ENCODE assay signal across 14 cellular contexts in genomic region chr5:61298580-61298979, GRCh38. TPM values are rescaled to one million over a fixed set of nuclear protein-coding genes. Genes with fewer than 3 reads are reported as not detected.
DNase-seq lines count a peak whose midpoint lies in the region; ATAC-seq and TF ChIP-seq lines count a peak whose summit lies in the region.
"Had no signal": no experiment of that assay in that cellular context is flagged by ENCODE, and none has a peak within 500 bp of the region (broad histone marks: within the 10 kb centered on the region; RNA-seq: fewer than 3 reads in every experiment).

No MANE protein-coding gene starts in this region.

- no peaks in the 10 kb centered on the region for H3K36me3 ChIP-seq in GM23338 (ENCODE audit: insufficient read depth)
- H3K36me3 ChIP-seq in endodermal cell (ENCODE audit: control insufficient read depth, insufficient read depth, low read length), result no peaks in the 10 kb centered on the region
- no peaks in the 10 kb centered on the region for H3K36me3 ChIP-seq in ascending aorta
- H3K36me3 ChIP-seq in Peyer's patch, result no peaks in the 10 kb centered on the region
- no peaks in the 10 kb centered on the region for H3K36me3 ChIP-seq in thyroid gland
- H3K36me3 ChIP-seq: BE2C had no signal

- WGBS in endodermal cell (ENCODE audit: insufficient coverage in 1 of 2, insufficient read length in 1 of 2), 2 experiments, result 74 to 82% methylated on average over 6 of the region's 6 CpGs
- 79 to 84% methylated on average over 6 of the region's 6 CpGs for WGBS in thyroid gland, 2 donors

- no peak overlapping the region for H3K27ac ChIP-seq in GM23338 (ENCODE audit: low read depth)
- no peak overlapping the region for H3K27ac ChIP-seq in endodermal cell (ENCODE audit: low read depth, low read length)
- H3K27ac ChIP-seq in ascending aorta, result no peak overlapping the region
- H3K27ac ChIP-seq in Peyer's patch, result no peak overlapping the region
- peak overlapping the region in 1 of 3 donors; percentile 73 for H3K27ac ChIP-seq in thyroid gland

- H3K4me2 ChIP-seq in GM23338, result no peak overlapping the region

- no peaks in the 10 kb centered on the region for H3K27me3 Mint-ChIP-seq in GM23338 (ENCODE audit: insufficient read depth, low read depth, poor library complexity)
- H3K27me3 Mint-ChIP-seq in endodermal cell (ENCODE audit: insufficient read depth), result peaks cover 50% of the 10 kb centered on the region
- H3K27me3 Mint-ChIP-seq in osteocyte (ENCODE audit: unreplicated experiment), result no peaks in the 10 kb centered on the region
- H3K27me3 Mint-ChIP-seq: stimulated activated memory B cell treated with anti-CD40 and anti-IgM and Interleukin-4, amounts not matched to agents 10 μg/mL and 1 μg/mL and 100 μg/mL, for 72 hours had no signal

- DNase-seq in GM23338 (ENCODE audit: low spot score) (no peak), RKO (ENCODE audit: low spot score) (peak; percentile 47), endodermal cell (peak; percentile 44), osteocyte (ENCODE audit: extremely low spot score, unreplicated experiment) (no peak), ascending aorta (ENCODE audit: low spot score in 2 of 2) (no peak), Peyer's patch (no peak), thyroid gland (no peak)
- no peak for DNase-seq in activated CD8-positive, alpha-beta memory T cell treated with anti-CD3 and anti-CD28 coated beads for 24 hours
- DNase-seq: activated gamma-delta T cell treated with Interleukin-2 at 50 U/mL for 16 hours, BE2C, DND-41, GOT3, nucleus accumbens had no signal

- H3K27ac Mint-ChIP-seq in GM23338 (no peak overlapping the region), endodermal cell (no peak overlapping the region), osteocyte (ENCODE audit: unreplicated experiment) (peak overlapping the region; percentile 5)
- H3K27ac Mint-ChIP-seq: stimulated activated memory B cell treated with anti-CD40 and anti-IgM and Interleukin-4, amounts not matched to agents 10 μg/mL and 1 μg/mL and 100 μg/mL, for 72 hours had no signal

- H3K36me3 Mint-ChIP-seq in GM23338 (ENCODE audit: low read depth) (no peaks in the 10 kb centered on the region), endodermal cell (ENCODE audit: low read depth) (no peaks in the 10 kb centered on the region), osteocyte (ENCODE audit: unreplicated experiment) (no peaks in the 10 kb centered on the region)
- H3K36me3 Mint-ChIP-seq: stimulated activated memory B cell treated with anti-CD40 and anti-IgM and Interleukin-4, amounts not matched to agents 10 μg/mL and 1 μg/mL and 100 μg/mL, for 72 hours had no signal

- H3K79me2 ChIP-seq in GM23338 (replicated peaks; ENCODE audit: insufficient read depth), result no peaks in the 10 kb centered on the region

- TF ChIP-seq CTCF in GM23338 (conservative IDR thresholded peaks at IDR 0.05; ENCODE audit: low read depth in 2 of 2) (no peak), endodermal cell (conservative IDR thresholded peaks at IDR 0.05) (no peak), osteocyte (IDR thresholded peaks at IDR 0.05) (no peak), ascending aorta (IDR thresholded peaks at IDR 0.05) (no peak), Peyer's patch (IDR thresholded peaks at IDR 0.05) (no peak), thyroid gland (IDR thresholded peaks at IDR 0.05) (no peak)

- H3K27me3 ChIP-seq in GM23338 (ENCODE audit: insufficient read depth) (no peaks in the 10 kb centered on the region), endodermal cell (ENCODE audit: control insufficient read depth, insufficient read depth, low read length, poor library complexity, severe bottlenecking) (peaks cover 56% of the 10 kb centered on the region), ascending aorta (no peaks in the 10 kb centered on the region), Peyer's patch (no peaks in the 10 kb centered on the region), thyroid gland (no peaks in the 10 kb centered on the region)
- H3K27me3 ChIP-seq: BE2C had no signal

- H4K20me1 ChIP-seq in GM23338 (replicated peaks; ENCODE audit: insufficient read depth), result no peaks in the 10 kb centered on the region

- H3F3A ChIP-seq in GM23338 (replicated peaks; ENCODE audit: low read depth), result no peaks in the 10 kb centered on the region

- H2AFZ ChIP-seq in GM23338, result peak overlapping the region; percentile 66

- H3K9me3 ChIP-seq in endodermal cell (ENCODE audit: control insufficient read depth, low read length), result no peaks in the 10 kb centered on the region
- no peaks in the 10 kb centered on the region for H3K9me3 ChIP-seq in ascending aorta
- H3K9me3 ChIP-seq in Peyer's patch, result no peaks in the 10 kb centered on the region
- no peaks in the 10 kb centered on the region for H3K9me3 ChIP-seq in thyroid gland
- H3K9me3 ChIP-seq: BE2C had no signal

- intact Hi-C loops in ascending aorta (cut with DNase I), result no loop called here
- intact Hi-C loops in thyroid gland (cut with DNase I), result no loop called here

- no peak for ATAC-seq in GM23338
- ATAC-seq: stimulated activated memory B cell treated with anti-CD40 and anti-IgM and Interleukin-4, amounts not matched to agents 10 μg/mL and 1 μg/mL and 100 μg/mL, for 72 hours had no signal

- TF ChIP-seq POLR2A in Peyer's patch (IDR thresholded peaks at IDR 0.05), result no peak
- no peak for TF ChIP-seq POLR2A in thyroid gland (IDR thresholded peaks at IDR 0.05)

- H3K9me3 Mint-ChIP-seq in GM23338 (no peaks in the 10 kb centered on the region), endodermal cell (no peaks in the 10 kb centered on the region), osteocyte (ENCODE audit: unreplicated experiment) (peaks cover 3% of the 10 kb centered on the region)
- H3K9me3 Mint-ChIP-seq: stimulated activated memory B cell treated with anti-CD40 and anti-IgM and Interleukin-4, amounts not matched to agents 10 μg/mL and 1 μg/mL and 100 μg/mL, for 72 hours had no signal

- H3K4me1 ChIP-seq in GM23338 (ENCODE audit: insufficient read depth) (peaks cover 11% of the 10 kb centered on the region), endodermal cell (ENCODE audit: control insufficient read depth, insufficient read depth, low read length) (peaks cover 17% of the 10 kb centered on the region), ascending aorta (peaks cover 0 to 17% of the 10 kb centered on the region in 2 donors), Peyer's patch (peaks cover 0 to 13% (median 0%) of the 10 kb centered on the region in 4 donors), thyroid gland (peaks cover 33 to 37% of the 10 kb centered on the region in 2 donors)
- H3K4me1 ChIP-seq: BE2C had no signal

- no peak overlapping the region for H3K4me3 Mint-ChIP-seq in GM23338
- H3K4me3 Mint-ChIP-seq in endodermal cell, result no peak overlapping the region
- H3K4me3 Mint-ChIP-seq in osteocyte (ENCODE audit: unreplicated experiment), result no peak overlapping the region
- H3K4me3 Mint-ChIP-seq: stimulated activated memory B cell treated with anti-CD40 and anti-IgM and Interleukin-4, amounts not matched to agents 10 μg/mL and 1 μg/mL and 100 μg/mL, for 72 hours had no signal

- H3K4me1 Mint-ChIP-seq in GM23338, result peaks cover 19% of the 10 kb centered on the region
- peaks cover 33% of the 10 kb centered on the region for H3K4me1 Mint-ChIP-seq in endodermal cell
- H3K4me1 Mint-ChIP-seq in osteocyte (ENCODE audit: unreplicated experiment), result peaks cover 57% of the 10 kb centered on the region

- H3K4me3 ChIP-seq in GM23338 (no peak overlapping the region), endodermal cell (ENCODE audit: low read length) (no peak overlapping the region), ascending aorta (no peak overlapping the region), Peyer's patch (no peak overlapping the region), thyroid gland (replicated peaks in 1 of 3) (no peak overlapping the region)

- H3K9ac ChIP-seq in endodermal cell (ENCODE audit: extremely low read depth, low read length, poor library complexity, severe bottlenecking), result no peak overlapping the region

- H3K9me2 ChIP-seq in GM23338 (ENCODE audit: insufficient read depth), result no peaks in the 10 kb centered on the region; the same call in 1 of the 2 replicates

TF ChIP-seq in GM23338, 12 proteins besides CTCF, POLR2A, EP300 and RAD21 (continues in another document):
- no peak for TF ChIP-seq JUNB (IDR thresholded peaks at IDR 0.05; ENCODE audit: unreplicated experiment)

RNA-seq across cellular contexts. Expression of gene ZSWIM6, which starts 33.5 kb away (rescaled TPM):
- total RNA-seq in GM23338 (2014; rRNA removed; shearing (Covaris generic)), result 6.0 and 6.6 TPM in 2 replicates
- polyA plus RNA-seq in GM23338 (2016; fragmentation: Nextera tagmentation; extraction: Ambion mirVana), result 3.8 and 3.9 TPM in 2 replicates
- total RNA-seq in endodermal cell (10 to 100 TPM; 18.1 to 18.8 TPM), osteocyte (20.6 and 20.7 TPM in 2 replicates), ascending aorta (8.8 TPM), Peyer's patch (10 to 100 TPM; 13.3 to 19.4 (median 16.0) TPM), thyroid gland (10 to 100 TPM; 11.8 to 20.1 (median 14.5) TPM)
- 30.8 TPM for polyA plus RNA-seq in endodermal cell (2013, experiment 1 of 2)
- 31.4 TPM for polyA plus RNA-seq in endodermal cell (2013, experiment 2 of 2)

Comparison
In these comparisons a context has a peak if more than half of its experiments do, and no peak if none do; other contexts are left out.
1. DNase-seq: peak in RKO (single experiment) and endodermal cell (single experiment); none in GM23338 (single experiment), osteocyte (single experiment), ascending aorta (0 of 2), Peyer's patch (0 of 3), activated CD8-positive, alpha-beta memory T cell treated with anti-CD3 and anti-CD28 coated beads for 24 hours (single experiment) and thyroid gland (0 of 2).